ENCODE assay signal across 13 cellular contexts in genomic region chr16:21284414-21284813, GRCh38. TPM values are rescaled to one million over a fixed set of nuclear protein-coding genes. Genes with fewer than 3 reads are reported as not detected.
DNase-seq lines count a peak whose midpoint lies in the region; TF ChIP-seq lines count a peak whose summit lies in the region.
"Had no signal": no experiment of that assay in that cellular context is flagged by ENCODE, and none has a peak within 500 bp of the region (broad histone marks: within the 10 kb centered on the region; RNA-seq: fewer than 3 reads in every experiment).

No MANE protein-coding gene starts in this region.

- POLR2A ChIA-PET in OCI-LY7 (lab: Charles Lee), result interaction anchor here (1.0 kb wide), 1 partner anchor 18 kb away, joined by 3 read pairs; no protein-coding TSS in a partner anchor

- BruUV-seq in OCI-LY7 (replicated peaks; lab: Mats Ljungman, UMichigan), result no TSS peak

- 94% methylated on average over 4 of the region's 4 CpGs for WGBS in hepatocyte (ENCODE audit: low lambda C conversion rate, missing lambda C conversion rate)
- WGBS in esophagus muscularis mucosa, result 87% methylated on average over 4 of the region's 4 CpGs

- no peak for TF ChIP-seq CTCF in OCI-LY1 (IDR thresholded peaks at IDR 0.05; ENCODE audit: low read length)
- no peak for TF ChIP-seq CTCF in hepatocyte (IDR thresholded peaks at IDR 0.05; ENCODE audit: poor library complexity)
- TF ChIP-seq CTCF in esophagus muscularis mucosa (IDR thresholded peaks at IDR 0.05), result no peak
- no peak for TF ChIP-seq CTCF in OCI-LY7 (conservative IDR thresholded peaks at IDR 0.05; ENCODE audit: low read length)

- intact Hi-C loops in esophagus muscularis mucosa (cut with DNase I) (no loop called here), OCI-LY7 (cut with micrococcal nuclease; ENCODE audit: unreplicated experiment) (no loop called here)

- no peak for TF ChIP-seq POLR2A in esophagus muscularis mucosa (IDR thresholded peaks at IDR 0.05; ENCODE audit: low read depth)

- no peaks in the 10 kb centered on the region for H3F3A ChIP-seq in OCI-LY1 (ENCODE audit: insufficient read depth, low read length)

- no peak overlapping the region for H3K27ac ChIP-seq in OCI-LY1 (ENCODE audit: low read depth, low read length, poor library complexity, severe bottlenecking)
- H3K27ac ChIP-seq in hepatocyte, result no peak overlapping the region
- no peak overlapping the region for H3K27ac ChIP-seq in esophagus muscularis mucosa (replicated peaks in 1 of 4)
- H3K27ac ChIP-seq in OCI-LY7 (ENCODE audit: low read depth, low read length, poor library complexity, severe bottlenecking), result no peak overlapping the region
- H3K27ac ChIP-seq: SJSA1, tibial nerve had no signal

- H3K4me3 Mint-ChIP-seq in T-helper 1 cell treated with Interleukin-12 subunit alpha and Interleukin-12 subunit beta and Interleukin-4 antibody, amounts not matched to agents 30 μg/mL and 1 μg/mL, for 36 hours, result peak overlapping the region; percentile 27

- H3K27ac Mint-ChIP-seq in T-helper 1 cell treated with Interleukin-12 subunit alpha and Interleukin-12 subunit beta and Interleukin-4 antibody, amounts not matched to agents 30 μg/mL and 1 μg/mL, for 36 hours, result no peak overlapping the region

- no peak overlapping the region for H2AFZ ChIP-seq in OCI-LY1 (ENCODE audit: low read length)
- H2AFZ ChIP-seq in hepatocyte, result no peak overlapping the region
- H2AFZ ChIP-seq in OCI-LY7 (ENCODE audit: low read length), result no peak overlapping the region

- peaks cover 2% of the 10 kb centered on the region for H3K36me3 Mint-ChIP-seq in T-helper 1 cell treated with Interleukin-12 subunit alpha and Interleukin-12 subunit beta and Interleukin-4 antibody, amounts not matched to agents 30 μg/mL and 1 μg/mL, for 36 hours (ENCODE audit: low read depth)

- no peaks in the 10 kb centered on the region for H4K20me1 ChIP-seq in OCI-LY1 (ENCODE audit: insufficient read depth, low read length)
- no peaks in the 10 kb centered on the region for H4K20me1 ChIP-seq in hepatocyte (ENCODE audit: insufficient read depth, poor library complexity, severe bottlenecking)
- no peaks in the 10 kb centered on the region for H4K20me1 ChIP-seq in OCI-LY7 (ENCODE audit: insufficient read depth, low read length)

- no peaks in the 10 kb centered on the region for H3K36me3 ChIP-seq in OCI-LY1 (ENCODE audit: insufficient read depth, low read length)
- H3K36me3 ChIP-seq in hepatocyte (replicated peaks; ENCODE audit: insufficient read depth, low read depth), result no peaks in the 10 kb centered on the region
- H3K36me3 ChIP-seq in skeletal muscle satellite cell (ENCODE audit: insufficient read depth, low read length), result no peaks in the 10 kb centered on the region
- no peaks in the 10 kb centered on the region for H3K36me3 ChIP-seq in esophagus muscularis mucosa
- no peaks in the 10 kb centered on the region for H3K36me3 ChIP-seq in OCI-LY7 (ENCODE audit: insufficient read depth, low read length)
- H3K36me3 ChIP-seq: SJSA1, tibial nerve had no signal

- peaks cover 65% of the 10 kb centered on the region for H3K27me3 Mint-ChIP-seq in T-helper 1 cell treated with Interleukin-12 subunit alpha and Interleukin-12 subunit beta and Interleukin-4 antibody, amounts not matched to agents 30 μg/mL and 1 μg/mL, for 36 hours (ENCODE audit: low read depth)

- CTCF ChIA-PET in OCI-LY7 (lab: Charles Lee; ENCODE audit: unreplicated experiment), result no interaction called here

- TF ChIP-seq EP300 in esophagus muscularis mucosa (IDR thresholded peaks at IDR 0.05), result no peak

- peak overlapping the region; percentile 60 for H3K4me3 ChIP-seq in OCI-LY1 (ENCODE audit: low read depth, low read length, poor library complexity, severe bottlenecking)
- H3K4me3 ChIP-seq in hepatocyte, result peak overlapping the region; percentile 57
- H3K4me3 ChIP-seq in skeletal muscle satellite cell (ENCODE audit: low read length), result peak overlapping the region; percentile 66
- no peak overlapping the region for H3K4me3 ChIP-seq in esophagus muscularis mucosa
- no peak overlapping the region for H3K4me3 ChIP-seq in OCI-LY7 (ENCODE audit: low read depth, low read length, poor library complexity, severe bottlenecking)
- H3K4me3 ChIP-seq: GM12878 had no signal

- H3K79me2 ChIP-seq in OCI-LY1 (ENCODE audit: insufficient read depth, low read length) (no peaks in the 10 kb centered on the region), hepatocyte (no peaks in the 10 kb centered on the region), OCI-LY7 (ENCODE audit: insufficient read depth, low read depth, low read length) (no peaks in the 10 kb centered on the region)

- peaks cover 2% of the 10 kb centered on the region for H3K4me1 Mint-ChIP-seq in T-helper 1 cell treated with Interleukin-12 subunit alpha and Interleukin-12 subunit beta and Interleukin-4 antibody, amounts not matched to agents 30 μg/mL and 1 μg/mL, for 36 hours (ENCODE audit: low read depth)

- H3K4me1 ChIP-seq in OCI-LY1 (ENCODE audit: insufficient read depth, low read length, severe bottlenecking) (no peaks in the 10 kb centered on the region), hepatocyte (ENCODE audit: insufficient read depth) (peaks cover 2% of the 10 kb centered on the region), skeletal muscle satellite cell (ENCODE audit: control insufficient read depth, insufficient read depth, low read length) (peaks cover 3% of the 10 kb centered on the region), esophagus muscularis mucosa (peaks cover 5 to 11% (median 10%) of the 10 kb centered on the region in 4 donors), OCI-LY7 (ENCODE audit: insufficient read depth, low read length, poor library complexity, severe bottlenecking) (no peaks in the 10 kb centered on the region)
- H3K4me1 ChIP-seq: SJSA1 had no signal

- H3K9me3 Mint-ChIP-seq in T-helper 1 cell treated with Interleukin-12 subunit alpha and Interleukin-12 subunit beta and Interleukin-4 antibody, amounts not matched to agents 30 μg/mL and 1 μg/mL, for 36 hours, result peaks cover 2% of the 10 kb centered on the region

- H3K9ac ChIP-seq in OCI-LY1 (ENCODE audit: low read length), result no peak overlapping the region
- no peak overlapping the region for H3K9ac ChIP-seq in skeletal muscle satellite cell (ENCODE audit: low read depth, low read length)

- H3K9me3 ChIP-seq in OCI-LY1 (ENCODE audit: low read length) (no peaks in the 10 kb centered on the region; the same call in 1 of the 2 replicates), hepatocyte (ENCODE audit: low read depth) (peaks cover 7% of the 10 kb centered on the region), skeletal muscle satellite cell (replicated peaks; ENCODE audit: low read length) (no peaks in the 10 kb centered on the region), esophagus muscularis mucosa (peaks cover 0 to 2% (median 0%) of the 10 kb centered on the region in 4 donors), OCI-LY7 (ENCODE audit: low read length) (peaks cover 19% of the 10 kb centered on the region; the same call in 1 of the 2 replicates)
- H3K9me3 ChIP-seq: SJSA1 had no signal

- H3K9me2 ChIP-seq in OCI-LY1 (ENCODE audit: low read depth, low read length) (no peaks in the 10 kb centered on the region), hepatocyte (replicated peaks; ENCODE audit: insufficient read depth) (no peaks in the 10 kb centered on the region), OCI-LY7 (ENCODE audit: insufficient read depth, low read length) (no peaks in the 10 kb centered on the region)

- H3K4me2 ChIP-seq in OCI-LY1 (ENCODE audit: low read length), result peak overlapping the region; percentile 67
- peak overlapping the region; percentile 82 for H3K4me2 ChIP-seq in hepatocyte
- H3K4me2 ChIP-seq in skeletal muscle satellite cell (ENCODE audit: low read length), result peak overlapping the region; percentile 66
- H3K4me2 ChIP-seq in OCI-LY7 (ENCODE audit: low read length), result no peak overlapping the region

- DNase-seq in T-helper 1 cell (no peak), hepatocyte (ENCODE audit: low spot score) (no peak), esophagus muscularis mucosa (ENCODE audit: extremely low spot score) (no peak), OCI-LY7 (ENCODE audit: low spot score) (no peak)
- DNase-seq in activated naive CD4-positive, alpha-beta T cell treated with Interleukin-2 at 50 U/mL for 16 hours, result no peak
- DNase-seq: 8988T, Kasumi-1 had no signal

- H3K27me3 ChIP-seq in OCI-LY1 (ENCODE audit: insufficient read depth, low read length), result peaks cover 8% of the 10 kb centered on the region; the same call in 1 of the 2 replicates
- H3K27me3 ChIP-seq in hepatocyte, result peaks cover 3% of the 10 kb centered on the region
- H3K27me3 ChIP-seq in skeletal muscle satellite cell (ENCODE audit: control insufficient read depth, insufficient read depth, low read length), result peaks cover 52% of the 10 kb centered on the region
- peaks cover 0 to 51% (median 14%) of the 10 kb centered on the region in 4 donors for H3K27me3 ChIP-seq in esophagus muscularis mucosa

RNA-seq across cellular contexts. Expression of gene CRYM, which starts 6.3 kb away (rescaled TPM):
- total RNA-seq in hepatocyte, result 4.9 and 5.7 TPM in 2 replicates
- 6.1 and 6.3 TPM in 2 replicates for polyA plus RNA-seq in hepatocyte
- total RNA-seq in skeletal muscle satellite cell (2012; rRNA removed), result 0.22 and 0.25 TPM in 2 replicates
- 1 to 10 TPM in 2 of 4 donors, not detected in 2; 1.0 to 1.2 TPM for total RNA-seq in esophagus muscularis mucosa
- total RNA-seq in OCI-LY7 (2014; rRNA removed; shearing (Covaris generic)), result 0.18 and 0.28 TPM in 2 replicates
- total RNA-seq in OCI-LY7 (2022), result 0.23 and 0.70 TPM in 2 replicates
- total RNA-seq: SJSA1, tibial nerve had no signal

RNA-seq across cellular contexts. Expression of gene ANKS4B, which starts 50.9 kb away (rescaled TPM):
- 17.9 and 20.9 TPM in 2 replicates for total RNA-seq in hepatocyte
- polyA plus RNA-seq in hepatocyte, result 6.9 and 7.9 TPM in 2 replicates
- not detected in 2 replicates for total RNA-seq in skeletal muscle satellite cell (2012; rRNA removed)
- total RNA-seq in esophagus muscularis mucosa, result not detected
- total RNA-seq in OCI-LY7 (2014; rRNA removed; shearing (Covaris generic)), result not detected in 2 replicates
- not detected in 2 replicates for total RNA-seq in OCI-LY7 (2022)
- total RNA-seq: SJSA1 had no signal

Comparison
In these comparisons a context has a peak if more than half of its experiments do, and no peak if none do; other contexts are left out.
1. H3K4me3 ChIP-seq: peak in OCI-LY1 (single experiment), hepatocyte (single experiment) and skeletal muscle satellite cell (single experiment); none in esophagus muscularis mucosa (0 of 4) and OCI-LY7 (single experiment).
2. RNA of gene ANKS4B, which starts 50.9 kb away (total RNA-seq): 17.9 to 20.9 TPM in hepatocyte; not detected in esophagus muscularis mucosa and not detected in OCI-LY7; every median in the first group is over 10 times any median in the second.